Comparison of ENCODE assay signal across 13 cellular contexts in the genomic region with DNA sequence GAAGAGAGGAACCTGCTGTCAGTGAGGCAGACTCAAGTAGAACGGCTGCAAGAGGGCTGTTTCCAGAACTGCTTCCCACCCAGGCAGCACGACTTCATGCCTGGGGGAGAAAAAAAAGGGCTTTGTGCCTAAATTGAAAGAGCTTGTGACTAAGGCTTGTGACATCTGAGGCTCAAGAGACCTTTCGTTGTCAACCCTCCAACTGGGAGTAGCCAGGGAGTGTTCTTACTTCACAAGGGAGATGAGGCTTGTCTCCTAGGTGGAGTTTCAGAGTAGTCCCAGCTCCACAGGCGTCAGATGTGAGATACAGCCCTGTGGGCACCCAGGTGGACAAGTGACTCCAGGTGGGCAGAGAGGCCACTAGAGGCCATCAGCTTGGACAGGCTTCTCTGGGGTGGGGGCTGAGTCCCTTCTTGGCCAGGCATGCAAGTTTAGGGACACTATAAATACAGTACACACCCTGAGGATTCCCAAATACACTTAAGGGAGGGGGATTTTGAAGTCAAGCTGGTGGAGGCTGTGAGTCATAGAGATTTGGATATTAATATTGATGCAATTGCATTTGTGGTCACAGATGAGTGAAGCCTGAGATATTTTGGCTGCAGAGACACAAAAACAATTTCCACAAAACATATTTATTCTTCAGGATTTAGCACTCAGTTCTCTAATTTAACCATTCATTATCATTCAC. TPM values are rescaled to one million over a fixed set of nuclear protein-coding genes. Genes with fewer than 3 reads are reported as not detected.
DNase-seq lines count a peak whose midpoint lies in the region; ATAC-seq and TF ChIP-seq lines count a peak whose summit lies in the region.
"Had no signal": no experiment of that assay in that cellular context is flagged by ENCODE, and none has a peak within 500 bp of the region (broad histone marks: within the 10 kb centered on the region; RNA-seq: fewer than 3 reads in every experiment).

No MANE protein-coding gene starts in this region.

- TF ChIP-seq CTCF in brain (conservative IDR thresholded peaks at IDR 0.05): no peak
- no peak for TF ChIP-seq CTCF in tibial artery (IDR thresholded peaks at IDR 0.05)

- peaks cover 0 to 4% (median 0%) of the 10 kb centered on the region in 5 experiments for H3K9me3 Mint-ChIP-seq in brain
- no peaks in the 10 kb centered on the region for H3K9me3 Mint-ChIP-seq in activated T-cell treated with anti-CD3 and anti-CD28 coated beads, Interleukin-2, amount 50 U/mL, for 72 hours

- H3K9me3 ChIP-seq in tibial artery: no peaks in the 10 kb centered on the region

- DNase-seq in HS-27A (ENCODE audit: low read depth) (peak; percentile 54), hepatic stellate cell (ENCODE audit: low spot score) (peak; percentile 55), tibial artery (peak; percentile 70 to 73)
- no peak for DNase-seq in activated T-cell treated with anti-CD3 and anti-CD28 coated beads, Interleukin-2, amount 50 U/mL, for 72 hours
- no peak for DNase-seq in NK-92 treated with Interleukin-12 subunit alpha and Interleukin-12 subunit beta, amount 100 ng/mL, for 24 hours (lab: John Stamatoyannopoulos, UW)
- DNase-seq: MV-4-11; NCI-H510A; occipital lobe; SHP77; stimulated activated CD4-positive, alpha-beta T cell treated with anti-CD3 and anti-CD28 coated beads, Interleukin-1b, Interleukin-23, amount 100 ng/mL, for 48 hours; stimulated activated naive CD4-positive, alpha-beta T cell had no signal

- peaks cover 0 to 3% of the 10 kb centered on the region in 2 donors for H3K27me3 ChIP-seq in tibial artery

- no peaks in the 10 kb centered on the region for H3K36me3 Mint-ChIP-seq in brain
- H3K36me3 Mint-ChIP-seq in activated T-cell treated with anti-CD3 and anti-CD28 coated beads, Interleukin-2, amount 50 U/mL, for 72 hours (ENCODE audit: insufficient read depth in 2 of 2): no peaks in the 10 kb centered on the region

- no peaks in the 10 kb centered on the region for H3K27me3 Mint-ChIP-seq in brain
- H3K27me3 Mint-ChIP-seq in activated T-cell treated with anti-CD3 and anti-CD28 coated beads, Interleukin-2, amount 50 U/mL, for 72 hours (ENCODE audit: low read depth): peaks cover 16% of the 10 kb centered on the region

- H3K4me3 ChIP-seq in tibial artery: no peak overlapping the region

- ATAC-seq in activated T-cell treated with anti-CD3 and anti-CD28 coated beads, Interleukin-2, amount 50 U/mL, for 72 hours (replicated peaks in 1 of 2): no peak
- no peak for ATAC-seq in HG03196 (IDR thresholded peaks at IDR 0.05; ENCODE audit: unreplicated experiment)

- peaks cover 43% of the 10 kb centered on the region for H3K4me1 Mint-ChIP-seq in brain
- H3K4me1 Mint-ChIP-seq in activated T-cell treated with anti-CD3 and anti-CD28 coated beads, Interleukin-2, amount 50 U/mL, for 72 hours (ENCODE audit: low read depth): no peaks in the 10 kb centered on the region

- no peaks in the 10 kb centered on the region for H3K36me3 ChIP-seq in tibial artery

- no peak overlapping the region for H3K4me3 Mint-ChIP-seq in brain
- H3K4me3 Mint-ChIP-seq in activated T-cell treated with anti-CD3 and anti-CD28 coated beads, Interleukin-2, amount 50 U/mL, for 72 hours: no peak overlapping the region

- intact Hi-C loops in tibial artery (cut with DNase I; ENCODE audit: low total_unique reads): no loop called here

- H3K27ac ChIP-seq in tibial artery: no peak overlapping the region

- peak overlapping the region in 4 of 5 experiments; percentile 37 to 83 (median 59) for H3K27ac Mint-ChIP-seq in brain
- H3K27ac Mint-ChIP-seq in activated T-cell treated with anti-CD3 and anti-CD28 coated beads, Interleukin-2, amount 50 U/mL, for 72 hours: no peak overlapping the region

- peaks cover 0 to 6% (median 0%) of the 10 kb centered on the region in 4 donors for H3K4me1 ChIP-seq in tibial artery

RNA-seq across cellular contexts. Expression of gene SETD7, which starts 40.1 kb away (rescaled TPM):
- 18.3 TPM for polyA plus RNA-seq in brain (ENCODE audit: insufficient read depth, low read depth, low replicate concordance)
- total RNA-seq in activated T-cell treated with anti-CD3 and anti-CD28 coated beads, Interleukin-2, amount 50 U/mL, for 72 hours: 10 to 100 TPM; 19.8 to 20.8 TPM

Comparison
In these comparisons a context has a peak if more than half of its experiments do, and no peak if none do; other contexts are left out.
1. DNase-seq: peak in HS-27A (single experiment), hepatic stellate cell (single experiment) and tibial artery (2 of 2); none in activated T-cell treated with anti-CD3 and anti-CD28 coated beads, Interleukin-2, amount 50 U/mL, for 72 hours (0 of 2) and NK-92 treated with Interleukin-12 subunit alpha and Interleukin-12 subunit beta, amount 100 ng/mL, for 24 hours (single experiment).